8 cellular contexts compared by ENCODE assay signal in the genomic region with DNA sequence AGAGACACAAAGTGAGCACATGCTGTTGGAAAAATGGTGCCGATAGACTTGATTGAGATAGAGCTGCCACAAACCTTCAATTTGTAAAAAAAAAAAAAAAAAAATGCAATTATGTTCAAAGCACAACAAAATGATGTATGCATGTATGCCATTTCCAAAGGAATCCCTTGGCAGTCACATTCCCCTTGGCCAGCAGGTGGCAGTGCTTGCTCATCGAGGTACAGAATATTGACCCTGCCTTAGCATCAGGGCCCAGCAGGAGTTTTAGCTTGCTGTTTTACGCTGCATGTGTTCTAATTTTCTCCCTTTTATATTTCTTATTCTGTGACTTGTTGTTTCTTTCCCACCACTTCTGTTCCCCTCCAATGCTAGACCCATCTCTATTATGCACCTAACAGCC. TPM values are rescaled to one million over a fixed set of nuclear protein-coding genes. Genes with fewer than 3 reads are reported as not detected.
DNase-seq lines count a peak whose midpoint lies in the region; ATAC-seq and TF ChIP-seq lines count a peak whose summit lies in the region.

No MANE protein-coding gene starts in this region.

- no peaks in the 10 kb centered on the region for H4K20me1 ChIP-seq in MM.1S (ENCODE audit: insufficient read depth, low read length)

- H3K27me3 ChIP-seq in MM.1S (replicated peaks; ENCODE audit: insufficient read depth, low read length) (no peaks in the 10 kb centered on the region), psoas muscle (ENCODE audit: insufficient read depth in 3 of 3, low read length in 2 of 3) (peaks cover 0 to 12% (median 0%) of the 10 kb centered on the region in 3 donors)

- no peak overlapping the region for H2AFZ ChIP-seq in MM.1S (ENCODE audit: low read length)

- H3K9me3 ChIP-seq in MM.1S (replicated peaks; ENCODE audit: insufficient read depth, low read length), result no peaks in the 10 kb centered on the region
- H3K9me3 ChIP-seq in psoas muscle, result no peaks in the 10 kb centered on the region

- no peaks in the 10 kb centered on the region for H3K36me3 Mint-ChIP-seq in activated naive CD8-positive, alpha-beta T cell treated with anti-CD3 and anti-CD28 coated beads for 36 hours

- H3K4me3 ChIP-seq in MM.1S (ENCODE audit: low read length), result no peak overlapping the region
- H3K4me3 ChIP-seq in psoas muscle, result no peak overlapping the region

- ATAC-seq in Right ventricle myocardium inferior, result peak; percentile 59
- ATAC-seq in psoas muscle, result peak in 3 of 4 donors; percentile 53 to 84 (median 68)

- no peak overlapping the region for H3K4me2 ChIP-seq in MM.1S (ENCODE audit: low read depth, low read length)

- H3K4me1 ChIP-seq in MM.1S (ENCODE audit: low read length), result peaks cover 18% of the 10 kb centered on the region
- no peaks in the 10 kb centered on the region for H3K4me1 ChIP-seq in psoas muscle

- H3K9ac ChIP-seq in MM.1S (ENCODE audit: low read length), result no peak overlapping the region

- H3K79me2 ChIP-seq in MM.1S (ENCODE audit: low read length), result no peaks in the 10 kb centered on the region

- no peaks in the 10 kb centered on the region for H3K9me2 ChIP-seq in MM.1S (replicated peaks; ENCODE audit: insufficient read depth, low read length)

- H3K27ac Mint-ChIP-seq in activated naive CD8-positive, alpha-beta T cell treated with anti-CD3 and anti-CD28 coated beads for 36 hours, result peak overlapping the region; percentile 73

- 16 to 40% (median 24%) methylated on average over 3 of the region's 3 CpGs for WGBS in psoas muscle, 3 donors

- peaks cover 16% of the 10 kb centered on the region for H3K4me1 Mint-ChIP-seq in activated naive CD8-positive, alpha-beta T cell treated with anti-CD3 and anti-CD28 coated beads for 36 hours

- TF ChIP-seq CTCF in MM.1S (IDR thresholded peaks at IDR 0.05; ENCODE audit: low read length) (peak; percentile 74), psoas muscle (IDR thresholded peaks at IDR 0.05) (peak; percentile 80)

- H3K27ac ChIP-seq in MM.1S (ENCODE audit: low read length) (no peak overlapping the region), psoas muscle (no peak overlapping the region)

- intact Hi-C loops in Right ventricle myocardium inferior (cut with DNase I), result loop anchor here (2.0 kb wide), 1 partner anchor 79 kb away; no protein-coding TSS in a partner anchor
- intact Hi-C loops in psoas muscle (cut with DNase I), result loop anchor here (2.0 to 10.0 kb wide), 4 partner anchors 79 to 429 kb away; no protein-coding TSS in a partner anchor

- H3F3A ChIP-seq in MM.1S (ENCODE audit: insufficient read depth, low read length), result no peaks in the 10 kb centered on the region

- H3K27me3 Mint-ChIP-seq in activated naive CD8-positive, alpha-beta T cell treated with anti-CD3 and anti-CD28 coated beads for 36 hours, result no peaks in the 10 kb centered on the region

- no peaks in the 10 kb centered on the region for H3K9me3 Mint-ChIP-seq in activated naive CD8-positive, alpha-beta T cell treated with anti-CD3 and anti-CD28 coated beads for 36 hours

- peak; percentile 59 for DNase-seq in ELF-1 (ENCODE audit: low read depth, low spot score)
- DNase-seq in H4 (ENCODE audit: low spot score), result peak; percentile 61
- DNase-seq in MM.1S, result peak; percentile 73
- DNase-seq in SKM-1 (lab: John Stamatoyannopoulos, UW; ENCODE audit: unreplicated experiment), result peak; percentile 29
- peak; percentile 62 for DNase-seq in activated naive CD8-positive, alpha-beta T cell treated with anti-CD3 and anti-CD28 coated beads for 36 hours
- peak; percentile 69 for DNase-seq in Right ventricle myocardium inferior (ENCODE audit: missing footprints)
- peak; percentile 62 to 80 for DNase-seq in psoas muscle
- no peak for DNase-seq in DMS153 treated with DMSO at 0.1 percent for 48 hours (lab: John Stamatoyannopoulos, UW; ENCODE audit: unreplicated experiment)

- H3K4me3 Mint-ChIP-seq in activated naive CD8-positive, alpha-beta T cell treated with anti-CD3 and anti-CD28 coated beads for 36 hours, result no peak overlapping the region

- H3K36me3 ChIP-seq in MM.1S (replicated peaks; ENCODE audit: insufficient read depth, low read length) (no peaks in the 10 kb centered on the region), psoas muscle (ENCODE audit: insufficient read depth in 1 of 2, low read depth in 1 of 2) (no peaks in the 10 kb centered on the region)

RNA-seq across cellular contexts. Expression of gene CYBB, which starts 34.5 kb away (rescaled TPM):
- total RNA-seq in H4 (2014; rRNA removed; shearing (Covaris generic)), result 0.02 and 0.23 TPM in 2 replicates
- total RNA-seq in activated naive CD8-positive, alpha-beta T cell treated with anti-CD3 and anti-CD28 coated beads for 36 hours, result under 1 TPM; 0.50 to 0.76 TPM
- 33.7 TPM for total RNA-seq in Right ventricle myocardium inferior
- total RNA-seq in psoas muscle, result 10 to 100 TPM in 2 of 4 donors, 1 to 10 TPM in 2; 6.0 to 11.3 (median 8.3) TPM
- polyA plus RNA-seq in psoas muscle, result 1 to 10 TPM in 2 of 3 donors, under 1 TPM in 1; 0.63 to 1.4 (median 1.2) TPM

RNA-seq across cellular contexts. Expression of gene XK, which starts 59.8 kb away (rescaled TPM):
- 1.6 and 2.3 TPM in 2 replicates for total RNA-seq in H4 (2014; rRNA removed; shearing (Covaris generic))
- total RNA-seq in activated naive CD8-positive, alpha-beta T cell treated with anti-CD3 and anti-CD28 coated beads for 36 hours, result under 1 TPM; 0.06 to 0.12 TPM
- total RNA-seq in Right ventricle myocardium inferior, result 8.7 TPM
- total RNA-seq in psoas muscle, result 1 to 10 TPM; 3.2 to 8.9 (median 3.8) TPM
- 1 to 10 TPM in 2 of 3 donors, under 1 TPM in 1; 0.94 to 4.8 (median 1.5) TPM for polyA plus RNA-seq in psoas muscle
